20 cellular contexts compared by ENCODE assay signal in genomic region chr1:150557065-150557600, GRCh38. TPM values are rescaled to one million over a fixed set of nuclear protein-coding genes. Genes with fewer than 3 reads are reported as not detected.
DNase-seq lines count a peak whose midpoint lies in the region; ATAC-seq and TF ChIP-seq lines count a peak whose summit lies in the region.
"Had no signal": no experiment of that assay in that cellular context is flagged by ENCODE, and none has a peak within 500 bp of the region (broad histone marks: within the 10 kb centered on the region; RNA-seq: fewer than 3 reads in every experiment).

No MANE protein-coding gene starts in this region.

- no peak for TF ChIP-seq POLR2A in spleen (IDR thresholded peaks at IDR 0.05)

- WGBS in spleen, 5 donors = 92 to 99% (median 93%) methylated on average over 9 to 26 of the region's 26 CpGs

- H3K27ac ChIP-seq in coronary artery (peak overlapping the region in 1 of 2 donors; percentile 20), spleen (no peak overlapping the region)

- no peaks in the 10 kb centered on the region for H3K27me3 ChIP-seq in H7 (ENCODE audit: control insufficient read depth, insufficient read depth, low read length)
- H3K27me3 ChIP-seq in spleen (replicated peaks in 1 of 7) = no peaks in the 10 kb centered on the region
- H3K27me3 ChIP-seq: BLaER1 treated with 17β-estradiol and CSF1 and Interleukin-3, amounts not matched to agents 10 nM and 100 nM had no signal

- intact Hi-C loops in left colon (cut with DNase I, micrococcal nuclease) (loop anchor here in 1 of 2 donors (10.0 kb wide), 1 partner anchor 68 kb away; the partner anchor contains the start of gene ENSA), spleen (cut with DNase I; ENCODE audit: low total_unique reads) (no loop called here)

- peaks cover 20 to 90% (median 60%) of the 10 kb centered on the region in 6 donors for H3K4me1 ChIP-seq in spleen

- H3K36me3 ChIP-seq in H7 (replicated peaks; ENCODE audit: control insufficient read depth, insufficient read depth, low read length) (no peaks in the 10 kb centered on the region; the same call in 1 of the 2 replicates), spleen (peaks cover 0 to 43% (median 0%) of the 10 kb centered on the region in 6 donors)
- H3K36me3 ChIP-seq: HAP-1 had no signal

- TF ChIP-seq CTCF in coronary artery (IDR thresholded peaks at IDR 0.05) = no peak
- TF ChIP-seq CTCF in spleen (IDR thresholded peaks at IDR 0.05 in 8 of 11, conservative IDR thresholded peaks at IDR 0.05 in 3 of 11) = no peak

- peak; percentile 43 for DNase-seq in H7
- peak; percentile 77 for DNase-seq in coronary artery (ENCODE audit: low spot score)
- peak; percentile 10 to 24 for DNase-seq in left colon
- peak; percentile 72 for DNase-seq in spleen
- no peak for DNase-seq in activated CD4-positive, alpha-beta T cell treated with anti-CD3 and anti-CD28 coated beads, Interleukin-2, amount 50 U/mL, for 1 hour
- DNase-seq: CD8-positive, alpha-beta T cell; MM.1S; NCI-H1092; NCI-H1436 treated with DMSO at 0.1 percent for 48 hours; NCI-H2029; NCI-H345; NCI-H524 treated with DMSO at 0.1 percent for 48 hours; SHP77 treated with DMSO at 0.1 percent for 48 hours had no signal

- H3K4me3 ChIP-seq in H7 (ENCODE audit: insufficient read depth, low read depth, low read length) (no peak overlapping the region), coronary artery (no peak overlapping the region), spleen (no peak overlapping the region)
- H3K4me3 ChIP-seq: BLaER1 treated with 17β-estradiol and CSF1 and Interleukin-3, amounts not matched to agents 10 nM and 100 nM; HAP-1 had no signal

- H3K9me3 ChIP-seq in spleen = no peaks in the 10 kb centered on the region
- H3K9me3 ChIP-seq: BLaER1 treated with 17β-estradiol and CSF1 and Interleukin-3, amounts not matched to agents 10 nM and 100 nM; HAP-1 had no signal

- ATAC-seq in left colon (no peak), HG02571 (IDR thresholded peaks at IDR 0.05; ENCODE audit: unreplicated experiment) (no peak), GM21515 (IDR thresholded peaks at IDR 0.05; ENCODE audit: unreplicated experiment) (no peak)
- ATAC-seq: CD8-positive, alpha-beta T cell had no signal

RNA-seq across cellular contexts. Expression of gene ADAMTSL4, which starts 7.9 kb away (rescaled TPM):
- 4.2 and 8.1 TPM in 2 replicates for total RNA-seq in H7 (2014; rRNA removed; shearing (Covaris generic))
- total RNA-seq in left colon = 1 to 10 TPM; 6.9 to 9.5 TPM
- 10 to 100 TPM in 5 of 7 donors, 1 to 10 TPM in 2; 2.8 to 19.1 (median 12.4) TPM for total RNA-seq in spleen
- 10 to 100 TPM in 1 of 3 donors, 1 to 10 TPM in 2; 5.0 to 10.9 (median 9.4) TPM for polyA plus RNA-seq in spleen
- total RNA-seq: A673; CD8-positive, alpha-beta T cell had no signal

RNA-seq across cellular contexts. Expression of gene MCL1, which starts 22.3 kb away (rescaled TPM):
- total RNA-seq in H7 (2014; rRNA removed; shearing (Covaris generic)) = 165 and 234 TPM in 2 replicates
- total RNA-seq in left colon = 100 to 1,000 TPM; 263 TPM
- 100 to 1,000 TPM; 261 to 435 (median 336) TPM for total RNA-seq in spleen
- 100 to 1,000 TPM in 1 of 3 donors, 10 to 100 TPM in 2; 75.8 to 118 (median 85.9) TPM for polyA plus RNA-seq in spleen

RNA-seq across cellular contexts. Expression of gene FALEC, which starts 41.6 kb away (rescaled TPM):
- total RNA-seq in H7 (2014; rRNA removed; shearing (Covaris generic)) = 1.7 and 2.6 TPM in 2 replicates
- not detected for total RNA-seq in left colon
- total RNA-seq in spleen = 1 to 10 TPM in 1 of 7 donors, under 1 TPM in 1, not detected in 5; 0.97 to 1.9 TPM
- polyA plus RNA-seq in spleen = under 1 TPM in 2 of 3 donors, not detected in 1; 0.20 to 0.29 TPM
- total RNA-seq: A673; CD8-positive, alpha-beta T cell; LHCN-M2; RPMI7951 had no signal

RNA-seq across cellular contexts. Expression of gene ECM1, which starts 49.2 kb away (rescaled TPM):
- total RNA-seq in H7 (2014; rRNA removed; shearing (Covaris generic)) = 1.9 and 3.6 TPM in 2 replicates
- total RNA-seq in left colon (1 to 10 TPM; 6.3 to 9.1 TPM), spleen (10 to 100 TPM in 5 of 7 donors, 1 to 10 TPM in 2; 6.6 to 16.5 (median 13.6) TPM)
- 1 to 10 TPM; 2.7 to 6.8 (median 6.4) TPM for polyA plus RNA-seq in spleen
- total RNA-seq: CD8-positive, alpha-beta T cell had no signal
